ENCODE assay signal across 13 cellular contexts in the genomic region with DNA sequence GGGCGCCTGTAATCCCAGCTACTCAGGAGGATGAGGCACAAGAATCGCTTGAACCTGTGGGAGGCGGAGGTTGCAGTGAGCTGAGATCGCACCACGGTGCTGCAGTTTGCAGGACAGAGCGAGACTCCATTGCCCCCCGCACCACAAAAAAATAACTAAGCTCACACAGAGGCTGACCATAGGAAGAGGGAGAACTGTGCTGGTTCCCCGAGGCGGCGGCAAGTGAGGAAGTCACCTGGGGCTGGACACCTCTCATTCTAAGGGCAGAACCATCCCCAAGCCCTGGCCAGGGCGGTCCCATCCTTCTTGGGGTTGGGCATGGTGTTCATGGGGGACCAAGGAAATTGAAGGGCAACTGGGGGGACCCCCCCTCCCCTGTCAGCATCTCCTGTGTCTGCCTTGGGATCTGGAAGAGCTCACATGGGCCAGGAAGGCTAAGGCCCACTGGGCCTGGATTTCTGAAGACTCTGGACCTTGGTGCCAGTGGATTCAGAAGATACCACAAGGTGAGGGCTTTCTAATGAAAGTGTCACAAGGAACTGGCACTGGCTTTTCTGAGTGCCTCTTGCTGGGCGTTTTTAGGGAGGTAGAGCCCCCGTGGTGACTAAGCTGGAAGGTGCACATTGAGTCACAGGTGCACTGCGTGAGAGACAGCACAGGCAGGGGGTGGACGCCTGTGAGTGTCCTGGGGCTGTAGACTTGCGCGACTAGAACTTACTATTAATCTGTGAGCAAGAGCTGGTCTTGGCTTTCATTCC. TPM values are rescaled to one million over a fixed set of nuclear protein-coding genes. Genes with fewer than 3 reads are reported as not detected.
DNase-seq lines count a peak whose midpoint lies in the region; ATAC-seq and TF ChIP-seq lines count a peak whose summit lies in the region.
"Had no signal": no experiment of that assay in that cellular context is flagged by ENCODE, and none has a peak within 500 bp of the region (broad histone marks: within the 10 kb centered on the region; RNA-seq: fewer than 3 reads in every experiment).

No MANE protein-coding gene starts in this region.

- peaks cover 87% of the 10 kb centered on the region for H3K4me1 Mint-ChIP-seq in activated CD8-positive, alpha-beta T cell treated with anti-CD3 and anti-CD28 coated beads for 36 hours (ENCODE audit: low read depth)
- H3K4me1 Mint-ChIP-seq in effector memory CD8-positive, alpha-beta T cell (ENCODE audit: low read depth in 2 of 2), result peaks cover 8 to 27% of the 10 kb centered on the region in 2 donors

- peaks cover 93% of the 10 kb centered on the region for H3K36me3 Mint-ChIP-seq in activated CD8-positive, alpha-beta T cell treated with anti-CD3 and anti-CD28 coated beads for 36 hours (ENCODE audit: low read depth)
- H3K36me3 Mint-ChIP-seq in effector memory CD8-positive, alpha-beta T cell (ENCODE audit: insufficient read depth), result peaks cover 53% of the 10 kb centered on the region

- TF ChIP-seq CTCF in activated CD8-positive, alpha-beta T cell treated with anti-CD3 and anti-CD28 coated beads for 36 hours (IDR thresholded peaks at IDR 0.05), result no peak

- no peaks in the 10 kb centered on the region for H3K9me3 Mint-ChIP-seq in activated CD8-positive, alpha-beta T cell treated with anti-CD3 and anti-CD28 coated beads for 36 hours
- H3K9me3 Mint-ChIP-seq in effector memory CD8-positive, alpha-beta T cell, result no peaks in the 10 kb centered on the region

- peak; percentile 60 for DNase-seq in cardiac septum (ENCODE audit: low spot score)
- no peak for DNase-seq in left cardiac atrium
- peak; percentile 84 for DNase-seq in activated CD8-positive, alpha-beta T cell treated with anti-CD3 and anti-CD28 coated beads for 36 hours
- DNase-seq in effector memory CD8-positive, alpha-beta T cell, result no peak
- peak; percentile 71 for DNase-seq in stimulated activated naive CD8-positive, alpha-beta T cell treated with anti-CD3 and anti-CD28 coated beads, Interleukin-15, Interleukin-2, amounts not matched to agents 100 U/mL and 50 U/mL, for 24 hours
- no peak for DNase-seq in HCEC 1CT
- no peak for DNase-seq in KG1 (lab: John Stamatoyannopoulos, UW)
- no peak for DNase-seq in DMS114 treated with DMSO at 0.1 percent for 48 hours (lab: John Stamatoyannopoulos, UW; ENCODE audit: unreplicated experiment)
- DNase-seq: activated gamma-delta T cell treated with Interleukin-2 at 50 U/mL for 16 hours, DND-41, mesendoderm, upper lobe of right lung had no signal

- intact Hi-C loops in cardiac septum (cut with DNase I) (loop anchor here (10.0 kb wide), 1 partner anchor 178 kb away; no protein-coding TSS in a partner anchor), left cardiac atrium (cut with DNase I) (no loop called here)
- intact Hi-C loops in activated CD8-positive, alpha-beta T cell treated with anti-CD3 and anti-CD28 coated beads for 36 hours (cut with micrococcal nuclease), result loop anchor here (5.0 kb wide), 3 partner anchors 44 to 104 kb away; no protein-coding TSS in a partner anchor

- no peaks in the 10 kb centered on the region for H3K27me3 Mint-ChIP-seq in activated CD8-positive, alpha-beta T cell treated with anti-CD3 and anti-CD28 coated beads for 36 hours
- H3K27me3 Mint-ChIP-seq in effector memory CD8-positive, alpha-beta T cell, result peaks cover 0 to 24% of the 10 kb centered on the region in 2 donors

- POLR2A ChIA-PET in activated CD8-positive, alpha-beta T cell treated with anti-CD3 and anti-CD28 coated beads for 36 hours (lab: Charles Lee), result interaction anchor here (0.6 to 34.4 kb wide), 34 partner anchors 2 to 1360 kb away, joined by 3 to 888 read pairs (median 4); partner anchors contain the start of genes DUSP22 and IRF4

- no peak for ATAC-seq in left cardiac atrium
- ATAC-seq in activated CD8-positive, alpha-beta T cell treated with anti-CD3 and anti-CD28 coated beads for 36 hours, result peak; percentile 71
- no peak for ATAC-seq in effector memory CD8-positive, alpha-beta T cell (replicated peaks)
- ATAC-seq in stimulated activated naive CD8-positive, alpha-beta T cell treated with anti-CD3 and anti-CD28 coated beads, Interleukin-15, Interleukin-2, amounts not matched to agents 100 U/mL and 50 U/mL, for 24 hours, result peak; percentile 62
- ATAC-seq: Panc1, upper lobe of right lung had no signal

- CTCF ChIA-PET in activated CD8-positive, alpha-beta T cell treated with anti-CD3 and anti-CD28 coated beads for 36 hours (lab: Charles Lee), result interaction anchor here (0.9 to 2.8 kb wide), 11 partner anchors 9 to 174 kb away, joined by 3 to 10 read pairs (median 6); partner anchors contain the start of gene IRF4

- peak overlapping the region; percentile 70 for H3K4me3 Mint-ChIP-seq in activated CD8-positive, alpha-beta T cell treated with anti-CD3 and anti-CD28 coated beads for 36 hours
- H3K4me3 Mint-ChIP-seq in effector memory CD8-positive, alpha-beta T cell, result no peak overlapping the region

- H3K27ac Mint-ChIP-seq in activated CD8-positive, alpha-beta T cell treated with anti-CD3 and anti-CD28 coated beads for 36 hours, result peak overlapping the region; percentile 90
- peak overlapping the region; percentile 77 to 85 for H3K27ac Mint-ChIP-seq in effector memory CD8-positive, alpha-beta T cell

RNA-seq across cellular contexts. Expression of gene IRF4, which starts 11.5 kb away (rescaled TPM):
- total RNA-seq in cardiac septum (0.89 TPM), left cardiac atrium (1 to 10 TPM in 1 of 2 donors, under 1 TPM in 1; 0.65 to 1.6 TPM)
- total RNA-seq in activated CD8-positive, alpha-beta T cell treated with anti-CD3 and anti-CD28 coated beads for 36 hours, result 100 to 1,000 TPM; 409 to 439 TPM

Comparison
In these comparisons a context has a peak if more than half of its experiments do, and no peak if none do; other contexts are left out.
1. DNase-seq: peak in cardiac septum (single experiment), activated CD8-positive, alpha-beta T cell treated with anti-CD3 and anti-CD28 coated beads for 36 hours (single experiment) and stimulated activated naive CD8-positive, alpha-beta T cell treated with anti-CD3 and anti-CD28 coated beads, Interleukin-15, Interleukin-2, amounts not matched to agents 100 U/mL and 50 U/mL, for 24 hours (single experiment); none in left cardiac atrium (single experiment), effector memory CD8-positive, alpha-beta T cell (0 of 3), HCEC 1CT (single experiment), KG1 (single experiment) and DMS114 treated with DMSO at 0.1 percent for 48 hours (single experiment).
2. intact Hi-C loops: an anchor here in cardiac septum (10.0 kb wide) and activated CD8-positive, alpha-beta T cell treated with anti-CD3 and anti-CD28 coated beads for 36 hours (5.0 kb wide); none called in left cardiac atrium.
3. ATAC-seq: peak in activated CD8-positive, alpha-beta T cell treated with anti-CD3 and anti-CD28 coated beads for 36 hours (single experiment) and stimulated activated naive CD8-positive, alpha-beta T cell treated with anti-CD3 and anti-CD28 coated beads, Interleukin-15, Interleukin-2, amounts not matched to agents 100 U/mL and 50 U/mL, for 24 hours (single experiment); none in left cardiac atrium (0 of 2) and effector memory CD8-positive, alpha-beta T cell (single experiment).
4. RNA of gene IRF4, which starts 11.5 kb away (total RNA-seq): 409 to 439 TPM in activated CD8-positive, alpha-beta T cell treated with anti-CD3 and anti-CD28 coated beads for 36 hours; 0.65 to 1.6 TPM in left cardiac atrium and 0.89 TPM in cardiac septum (single experiment); every median in the first group is over 100 times any median in the second.